ENCODE assay signal across 8 cellular contexts in genomic region chr9:113620377-113621161, GRCh38.
DNase-seq lines count a peak whose midpoint lies in the region; ATAC-seq, FAIRE-seq and TF ChIP-seq lines count a peak whose summit lies in the region.

No MANE protein-coding gene starts in this region.

- peak overlapping the region; percentile 81 for H3K4ac ChIP-seq in mesendoderm (ENCODE audit: low read depth, low read length)

- H3K4me3 Mint-ChIP-seq in activated CD4-positive, alpha-beta T cell treated with anti-CD3 and anti-CD28 coated beads for 36 hours: peak overlapping the region; percentile 43

- H3K4me1 Mint-ChIP-seq in activated CD4-positive, alpha-beta T cell treated with anti-CD3 and anti-CD28 coated beads for 36 hours: peaks cover 73% of the 10 kb centered on the region

- no peaks in the 10 kb centered on the region for H3K9me3 ChIP-seq in upper lobe of right lung

- peak overlapping the region; percentile 37 for H3K9ac ChIP-seq in mesendoderm (ENCODE audit: low read length)

- FAIRE-seq in D721Med (lab: Jason Lieb, UNC): no peak

- H3K4me1 ChIP-seq in mesendoderm (ENCODE audit: control insufficient read depth, low read depth, low read length) (peaks cover 17% of the 10 kb centered on the region), upper lobe of right lung (peaks cover 32% of the 10 kb centered on the region)

- H3K9me3 Mint-ChIP-seq in activated CD4-positive, alpha-beta T cell treated with anti-CD3 and anti-CD28 coated beads for 36 hours (ENCODE audit: low read depth): no peaks in the 10 kb centered on the region

- POLR2A ChIA-PET in activated CD4-positive, alpha-beta T cell treated with anti-CD3 and anti-CD28 coated beads for 36 hours (lab: Charles Lee): no interaction called here

- H2AK5ac ChIP-seq in mesendoderm (ENCODE audit: low read length): peak overlapping the region; percentile 15

- H3K36me3 Mint-ChIP-seq in activated CD4-positive, alpha-beta T cell treated with anti-CD3 and anti-CD28 coated beads for 36 hours (ENCODE audit: low read depth): no peaks in the 10 kb centered on the region

- no peak overlapping the region for H3K4me2 ChIP-seq in mesendoderm (ENCODE audit: low read length)

- H2BK15ac ChIP-seq in mesendoderm (replicated peaks; ENCODE audit: low read depth): no peak overlapping the region

- peak overlapping the region; percentile 72 for H3K56ac ChIP-seq in mesendoderm (ENCODE audit: low read length)

- intact Hi-C loops in activated CD4-positive, alpha-beta T cell treated with anti-CD3 and anti-CD28 coated beads for 36 hours (cut with DNase I, micrococcal nuclease): loop anchor here (5.0 kb wide), 2 partner anchors 37 to 232 kb away; no protein-coding TSS in a partner anchor
- intact Hi-C loops in upper lobe of right lung (cut with DNase I): no loop called here

- H3K27ac ChIP-seq in mesendoderm (ENCODE audit: low read depth, low read length) (peak overlapping the region; percentile 77), upper lobe of right lung (peak overlapping the region; percentile 80)

- H3K36me3 ChIP-seq in mesendoderm (ENCODE audit: control insufficient read depth, insufficient read depth, low read length): no peaks in the 10 kb centered on the region
- H3K36me3 ChIP-seq in upper lobe of right lung: no peaks in the 10 kb centered on the region

- H3K79me2 ChIP-seq in mesendoderm (ENCODE audit: control insufficient read depth, insufficient read depth, low read length): no peaks in the 10 kb centered on the region

- H3K4me3 ChIP-seq in mesendoderm (ENCODE audit: low read length) (no peak overlapping the region), upper lobe of right lung (no peak overlapping the region)

- H3K27me3 Mint-ChIP-seq in activated CD4-positive, alpha-beta T cell treated with anti-CD3 and anti-CD28 coated beads for 36 hours: no peaks in the 10 kb centered on the region

- no peaks in the 10 kb centered on the region for H3K27me3 ChIP-seq in mesendoderm (ENCODE audit: insufficient read depth, low read length, poor library complexity)
- no peaks in the 10 kb centered on the region for H3K27me3 ChIP-seq in upper lobe of right lung

- peak overlapping the region; percentile 98 for H3K27ac Mint-ChIP-seq in activated CD4-positive, alpha-beta T cell treated with anti-CD3 and anti-CD28 coated beads for 36 hours

- peak overlapping the region; percentile 18 for H3K23ac ChIP-seq in mesendoderm (ENCODE audit: low read length)

- WGBS in mesendoderm (ENCODE audit: extremely low coverage, insufficient coverage, low lambda C conversion rate): no CpG with 5 or more reads among the region's 16 CpGs

- CTCF ChIA-PET in activated CD4-positive, alpha-beta T cell treated with anti-CD3 and anti-CD28 coated beads for 36 hours (lab: Charles Lee): interaction anchor here (0.7 to 1.0 kb wide), 4 partner anchors 18 to 220 kb away, joined by 3 to 4 read pairs (median 4); partner anchors contain the start of gene ALAD

- ATAC-seq in activated CD4-positive, alpha-beta T cell treated with anti-CD3 and anti-CD28 coated beads for 36 hours: peak; percentile 33
- peak; percentile 83 for ATAC-seq in upper lobe of right lung

- H2BK5ac ChIP-seq in mesendoderm (ENCODE audit: low read length): peak overlapping the region; percentile 90

- peak overlapping the region; percentile 78 for H3K18ac ChIP-seq in mesendoderm (ENCODE audit: low read length)

- no peak overlapping the region for H4K8ac ChIP-seq in mesendoderm (ENCODE audit: low read depth, low read length)

- TF ChIP-seq CTCF in upper lobe of right lung (IDR thresholded peaks at IDR 0.05) (no peak), D721Med (IDR thresholded peaks at IDR 0.05; ENCODE audit: insufficient read depth, missing control alignments) (no peak)

- peak; percentile 83 for DNase-seq in activated CD4-positive, alpha-beta T cell treated with anti-CD3 and anti-CD28 coated beads for 36 hours
- DNase-seq in activated CD4-positive, alpha-beta T cell treated with anti-CD3 and anti-CD28 coated beads for 4 hours: no peak
- DNase-seq in NCI-H748 (lab: John Stamatoyannopoulos, UW; ENCODE audit: unreplicated experiment) (peak; percentile 49), ecto neural progenitor cell (ENCODE audit: low spot score) (peak; percentile 60), mesendoderm (peak; percentile 99), upper lobe of right lung (peak; percentile 67), NCI-H187 treated with DMSO at 0.1 percent for 48 hours (lab: John Stamatoyannopoulos, UW) (no peak), D721Med (ENCODE audit: insufficient read length, low spot score) (no peak)

- peak overlapping the region; percentile 64 for H2BK120ac ChIP-seq in mesendoderm (ENCODE audit: low read depth, low read length)

- no peaks in the 10 kb centered on the region for H3K79me1 ChIP-seq in mesendoderm (ENCODE audit: low read length)

- H4K5ac ChIP-seq in mesendoderm (ENCODE audit: low read length): no peak overlapping the region

Comparison
In these comparisons a context has a peak if more than half of its experiments do, and no peak if none do; other contexts are left out.
1. DNase-seq: peak in activated CD4-positive, alpha-beta T cell treated with anti-CD3 and anti-CD28 coated beads for 36 hours (single experiment), NCI-H748 (single experiment), ecto neural progenitor cell (single experiment), mesendoderm (single experiment) and upper lobe of right lung (single experiment); none in activated CD4-positive, alpha-beta T cell treated with anti-CD3 and anti-CD28 coated beads for 4 hours (0 of 2), NCI-H187 treated with DMSO at 0.1 percent for 48 hours (single experiment) and D721Med (single experiment).